Comparison of ENCODE assay signal across 8 cellular contexts in genomic region chr11:9662273-9662672, GRCh38. TPM values are rescaled to one million over a fixed set of nuclear protein-coding genes. Genes with fewer than 3 reads are reported as not detected.
A peak's percentile ranks its signal among the peaks of the same experiment; 100 is the strongest.
DNase-seq lines count a peak whose midpoint lies in the region; ATAC-seq, FAIRE-seq and TF ChIP-seq lines count a peak whose summit lies in the region.

No MANE protein-coding gene starts in this region.

- no peaks in the 10 kb centered on the region for H3K4me1 ChIP-seq in Panc1 (ENCODE audit: control insufficient read depth, insufficient read depth, low read length)
- H3K4me1 ChIP-seq in spleen, result peaks cover 10 to 53% (median 27%) of the 10 kb centered on the region in 6 donors
- H3K4me1 ChIP-seq in esophagus muscularis mucosa, result peaks cover 6 to 13% (median 9%) of the 10 kb centered on the region in 4 donors

- 23 to 43% (median 28%) methylated on average over 3 of the region's 3 CpGs for WGBS in spleen, 5 donors
- WGBS in esophagus muscularis mucosa, result 78% methylated on average over 3 of the region's 3 CpGs

- intact Hi-C loops in Panc1 (cut with micrococcal nuclease; ENCODE audit: unreplicated experiment) (loop anchor here (5.0 kb wide), 1 partner anchor 50 kb away; no protein-coding TSS in a partner anchor), spleen (cut with DNase I; ENCODE audit: low total_unique reads) (loop anchor here (10.0 kb wide), 1 partner anchor 47 kb away; no protein-coding TSS in a partner anchor), esophagus muscularis mucosa (cut with DNase I) (loop anchor here (2.0 to 5.0 kb wide), 3 partner anchors 50 to 125 kb away; no protein-coding TSS in a partner anchor)

- H3K27ac ChIP-seq in Panc1 (ENCODE audit: low read length) (peak overlapping the region; percentile 32; the same call in 1 of the 2 replicates), spleen (peak overlapping the region; percentile 81 to 98 (median 95)), esophagus muscularis mucosa (replicated peaks in 1 of 4) (peak overlapping the region in 2 of 4 donors; percentile 95 to 98)

- no peak for TF ChIP-seq EP300 in esophagus muscularis mucosa (IDR thresholded peaks at IDR 0.05)

- in situ Hi-C loops in Panc1 (cut with HindIII; ENCODE audit: low pct_unique_long_range_greater_than_20kb, low sequenced_read_pairs), result no loop called here

- no peaks in the 10 kb centered on the region for H3K27me3 ChIP-seq in Panc1 (ENCODE audit: control insufficient read depth, insufficient read depth, low read length)
- H3K27me3 ChIP-seq in spleen (replicated peaks in 1 of 7), result no peaks in the 10 kb centered on the region
- H3K27me3 ChIP-seq in esophagus muscularis mucosa, result no peaks in the 10 kb centered on the region

- no peak overlapping the region for H3K4me3 ChIP-seq in Panc1 (ENCODE audit: low read depth in 2 of 2, low read length in 2 of 2)
- H3K4me3 ChIP-seq in spleen, result peak overlapping the region in 4 of 8 donors; percentile 69 to 90 (median 82)
- H3K4me3 ChIP-seq in esophagus muscularis mucosa, result no peak overlapping the region

- no peak for TF ChIP-seq POLR2A in GM12892 (IDR thresholded peaks at IDR 0.05; ENCODE audit: low read depth, low read length)
- TF ChIP-seq POLR2A in spleen (IDR thresholded peaks at IDR 0.05), result no peak
- TF ChIP-seq POLR2A in esophagus muscularis mucosa (IDR thresholded peaks at IDR 0.05; ENCODE audit: low read depth), result no peak

- DNase-seq in GM12892 (ENCODE audit: insufficient read length) (no peak), Panc1 (ENCODE audit: low read depth, low spot score) (no peak), globus pallidus (ENCODE audit: low spot score) (peak; percentile 64), spleen (no peak), esophagus muscularis mucosa (ENCODE audit: extremely low spot score) (no peak)

- H3K36me3 ChIP-seq in Panc1 (ENCODE audit: control insufficient read depth, insufficient read depth, low read length) (no peaks in the 10 kb centered on the region), spleen (peaks cover 0 to 2% (median 0%) of the 10 kb centered on the region in 6 donors), esophagus muscularis mucosa (peaks cover 0 to 3% (median 0%) of the 10 kb centered on the region in 4 donors)

- H3K9me3 ChIP-seq in Panc1 (ENCODE audit: control insufficient read depth, insufficient read depth, low read depth, low read length) (peaks cover 12% of the 10 kb centered on the region; the same call in 1 of the 2 replicates), spleen (peaks cover 0 to 14% (median 11%) of the 10 kb centered on the region in 8 donors), esophagus muscularis mucosa (peaks cover 0 to 9% (median 8%) of the 10 kb centered on the region in 4 donors)

- TF ChIP-seq CTCF in Panc1 (IDR thresholded peaks at IDR 0.05) (no peak), spleen (IDR thresholded peaks at IDR 0.05 in 8 of 11, conservative IDR thresholded peaks at IDR 0.05 in 3 of 11) (no peak), esophagus muscularis mucosa (IDR thresholded peaks at IDR 0.05) (no peak)

- BruUV-seq in Panc1 (replicated peaks; lab: Mats Ljungman, UMichigan), result no TSS peak

- CTCF ChIA-PET in Panc1 (lab: Charles Lee), result no interaction called here

- POLR2A ChIA-PET in Panc1 (lab: Charles Lee), result interaction anchor here (0.6 kb wide), 2 partner anchors 72 to 599 kb away, joined by 3 read pairs; no protein-coding TSS in a partner anchor

- ATAC-seq in Panc1, result no peak
- no peak for ATAC-seq in GM18867 (IDR thresholded peaks at IDR 0.05; ENCODE audit: unreplicated experiment)
- ATAC-seq in GM18870 (IDR thresholded peaks at IDR 0.05; ENCODE audit: unreplicated experiment), result no peak
- no peak for ATAC-seq in HG02938 (IDR thresholded peaks at IDR 0.05; ENCODE audit: unreplicated experiment)

- FAIRE-seq in GM12892 (lab: Jason Lieb, UNC), result peak; percentile 86

RNA-seq across cellular contexts. Expression of gene SWAP70, which starts 1.6 kb away (rescaled TPM):
- 82.1 TPM for polyA plus RNA-seq in GM12892 (2012; ENCODE audit: missing spikeins)
- total RNA-seq in Panc1 (2021; ENCODE audit: unreplicated experiment), result 96.0 TPM
- polyA plus RNA-seq in Panc1 (2012; ENCODE audit: insufficient read length), result 88.3 TPM
- 100 to 1,000 TPM in 6 of 7 donors, 10 to 100 TPM in 1; 95.2 to 130 (median 117) TPM for total RNA-seq in spleen
- polyA plus RNA-seq in spleen, result 10 to 100 TPM; 34.9 to 55.0 (median 38.6) TPM
- total RNA-seq in esophagus muscularis mucosa, result 10 to 100 TPM; 37.8 to 54.9 (median 46.5) TPM
